Comparison of ENCODE assay signal across 16 cellular contexts in the genomic region with DNA sequence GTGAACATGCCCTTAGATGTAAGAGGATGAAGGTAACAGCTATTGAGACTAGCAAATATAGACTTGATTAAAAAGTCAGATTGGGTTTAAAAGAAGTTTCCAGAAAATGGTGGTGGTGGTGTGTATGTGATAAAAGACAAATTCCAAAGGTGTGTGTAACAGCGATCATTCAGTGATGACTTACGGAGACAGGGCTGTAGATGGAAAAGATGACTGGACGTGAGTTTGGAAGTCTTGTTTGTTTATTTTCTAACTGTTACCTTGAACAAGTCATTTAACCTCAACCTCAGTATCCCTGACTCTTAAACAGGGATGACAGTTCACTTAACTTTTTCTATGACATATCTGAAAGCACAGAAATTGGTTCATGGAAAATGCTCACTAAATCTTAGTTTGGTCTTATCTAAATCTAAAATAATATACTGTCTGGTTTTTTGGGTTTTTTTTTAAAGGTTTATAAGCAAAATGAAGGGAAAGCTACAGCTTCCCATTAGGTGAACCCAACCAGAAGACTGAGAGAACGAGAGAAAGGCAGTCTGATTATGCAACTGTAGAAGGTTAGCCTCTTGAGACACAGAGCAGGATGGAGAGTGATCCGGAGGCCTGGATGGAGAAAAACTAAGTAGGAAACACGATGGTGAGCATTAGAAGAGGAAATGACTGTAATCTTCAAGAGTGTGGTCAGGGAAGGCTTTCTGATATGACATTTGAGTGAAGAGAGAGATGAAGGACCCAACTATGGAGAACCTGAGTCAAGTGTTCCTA.
DNase-seq lines count a peak whose midpoint lies in the region; FAIRE-seq and TF ChIP-seq lines count a peak whose summit lies in the region.
"Had no signal": no experiment of that assay in that cellular context is flagged by ENCODE, and none has a peak within 500 bp of the region (broad histone marks: within the 10 kb centered on the region; RNA-seq: fewer than 3 reads in every experiment).

No MANE protein-coding gene starts in this region.

- peak; percentile 24 for DNase-seq in AG09309 (ENCODE audit: low read depth)
- DNase-seq in GM12891 (ENCODE audit: insufficient read length, low spot score), result no peak
- DNase-seq in RKO (ENCODE audit: low spot score), result peak; percentile 3
- DNase-seq in epithelial cell of esophagus (ENCODE audit: low read depth), result peak; percentile 40
- DNase-seq in activated CD4-positive, alpha-beta T cell treated with anti-CD3 and anti-CD28 coated beads for 1 hour, result no peak
- no peak for DNase-seq in RPMI8226
- no peak for DNase-seq in GM12892 (ENCODE audit: insufficient read length)
- DNase-seq in pons (ENCODE audit: low spot score), result no peak
- DNase-seq: activated CD4-positive, alpha-beta T cell treated with anti-CD3 and anti-CD28 coated beads, Interleukin-2, amount 10 ng/mL, durations not matched to agents 24 days and 14 days; hypothalamus; left colon; NCI-H1048; NCI-H69; stimulated activated CD4-positive, alpha-beta T cell treated with anti-CD3 and anti-CD28 coated beads, Interleukin-2, amount 100 ng/mL, for 24 hours; T-helper 2 cell; testis had no signal

- no peak for TF ChIP-seq POLR2A in GM12891 (IDR thresholded peaks at IDR 0.05; ENCODE audit: low read depth, low read length)
- no peak for TF ChIP-seq POLR2A in GM12892 (IDR thresholded peaks at IDR 0.05; ENCODE audit: low read depth, low read length)

- TF ChIP-seq CTCF in AG09309 (IDR thresholded peaks at IDR 0.05; ENCODE audit: control insufficient read depth, insufficient read depth, low read depth, low read length, missing control alignments), result no peak
- no peak for TF ChIP-seq CTCF in epithelial cell of esophagus (IDR thresholded peaks at IDR 0.05; ENCODE audit: insufficient read depth, low read depth, low read length, missing control alignments)

- H3K4me3 ChIP-seq in AG09309 (ENCODE audit: control insufficient read depth, low read depth, low read length) (no peak overlapping the region), epithelial cell of esophagus (ENCODE audit: low read length) (no peak overlapping the region)
- H3K4me3 ChIP-seq: testis had no signal

- FAIRE-seq in GM12891 (lab: Jason Lieb, UNC) (peak; percentile 45), GM12892 (lab: Jason Lieb, UNC) (no peak)

TF ChIP-seq in GM12891, 5 proteins besides CTCF, POLR2A, EP300 and RAD21:
- no peak for TF ChIP-seq TAF1 (IDR thresholded peaks at IDR 0.05; ENCODE audit: low read depth, low read length)
- TF ChIP-seq PAX5 (IDR thresholded peaks at IDR 0.05; ENCODE audit: insufficient read depth, low read length, severe bottlenecking), result no peak
- no peak for TF ChIP-seq POU2F2 (IDR thresholded peaks at IDR 0.05; ENCODE audit: low read depth, low read length)
- TF ChIP-seq POLR2AphosphoS5 (IDR thresholded peaks at IDR 0.05; ENCODE audit: low read depth, low read length), result no peak
- no peak for TF ChIP-seq SPI1 (IDR thresholded peaks at IDR 0.05; ENCODE audit: low read depth, low read length)

Comparison
In these comparisons a context has a peak if more than half of its experiments do, and no peak if none do; other contexts are left out.
1. DNase-seq: peak in AG09309 (single experiment), RKO (single experiment) and epithelial cell of esophagus (single experiment); none in GM12891 (single experiment), activated CD4-positive, alpha-beta T cell treated with anti-CD3 and anti-CD28 coated beads for 1 hour (single experiment), RPMI8226 (single experiment), GM12892 (single experiment) and pons (single experiment).